ENCODE assay signal across 9 cellular contexts in the genomic region with DNA sequence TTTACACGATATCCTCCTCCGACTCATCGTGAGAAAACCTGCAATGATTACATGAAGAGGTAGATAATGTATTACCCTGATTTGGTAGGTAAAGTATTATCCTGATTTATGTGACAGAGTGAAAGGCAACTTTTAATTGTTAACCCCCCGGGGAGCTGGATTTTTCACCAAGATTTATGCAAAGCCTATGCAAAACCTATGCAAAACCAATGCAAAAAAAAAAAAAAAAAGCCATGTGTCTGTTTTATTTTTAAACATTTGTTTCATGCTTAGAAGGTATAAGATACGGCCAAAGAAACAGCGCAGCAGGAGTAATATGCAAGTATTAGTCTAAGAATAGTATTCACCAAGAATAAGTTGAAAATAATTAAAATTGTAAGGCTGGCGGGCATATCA.
DNase-seq lines count a peak whose midpoint lies in the region; ATAC-seq and TF ChIP-seq lines count a peak whose summit lies in the region.
"Had no signal": no experiment of that assay in that cellular context is flagged by ENCODE, and none has a peak within 500 bp of the region (broad histone marks: within the 10 kb centered on the region; RNA-seq: fewer than 3 reads in every experiment).

No MANE protein-coding gene starts in this region.

- H3K4ac ChIP-seq in H9 (ENCODE audit: low read depth, low read length): no peak overlapping the region

- peak overlapping the region; percentile 51 for H3K4me2 ChIP-seq in H9 (ENCODE audit: insufficient read depth, insufficient read length, low read length)

- H4K5ac ChIP-seq in H9 (ENCODE audit: insufficient read length, low read depth, low read length): no peak overlapping the region

- no peak overlapping the region for H2BK120ac ChIP-seq in H9 (ENCODE audit: low read depth, low read length, poor library complexity, severe bottlenecking)

- H3K14ac ChIP-seq in H9 (ENCODE audit: insufficient read depth, low read length): no peak overlapping the region

- no peaks in the 10 kb centered on the region for H4K20me1 ChIP-seq in H9 (ENCODE audit: control insufficient read depth, insufficient read depth, insufficient read length)

- no peak overlapping the region for H2BK5ac ChIP-seq in H9 (ENCODE audit: insufficient read length, low read length)

- H3K9ac ChIP-seq in H9 (ENCODE audit: extremely low read depth, insufficient read length, low read length): no peak overlapping the region

- ATAC-seq in T-helper 17 cell: no peak
- ATAC-seq in esophagus mucosa: no peak

- TF ChIP-seq POLR2A in esophagus squamous epithelium (IDR thresholded peaks at IDR 0.05) (no peak), prostate gland (IDR thresholded peaks at IDR 0.05) (no peak)

- no peak overlapping the region for H2BK20ac ChIP-seq in H9 (ENCODE audit: low read depth, low read length, poor library complexity, severe bottlenecking)

- DNase-seq in H9 (no peak), T-helper 17 cell (no peak), esophagus squamous epithelium (lab: John Stamatoyannopoulos, UW) (no peak), NCI-H82 (lab: John Stamatoyannopoulos, UW) (no peak), HFFc6 (no peak), prostate gland (ENCODE audit: low spot score) (no peak)
- DNase-seq: activated gamma-delta T cell had no signal

- no peaks in the 10 kb centered on the region for H3K9me3 ChIP-seq in H9 (ENCODE audit: control insufficient read depth, low read depth, low read length)
- no peaks in the 10 kb centered on the region for H3K9me3 ChIP-seq in T-helper 17 cell (ENCODE audit: control insufficient read depth, low read length, poor library complexity, severe bottlenecking)
- H3K9me3 ChIP-seq in esophagus squamous epithelium: no peaks in the 10 kb centered on the region
- H3K9me3 ChIP-seq in prostate gland: no peaks in the 10 kb centered on the region

- no peak overlapping the region for H2AK5ac ChIP-seq in H9 (ENCODE audit: insufficient read length, low read length)

- H2BK12ac ChIP-seq in H9 (ENCODE audit: insufficient read length, low read depth, low read length): no peak overlapping the region

- intact Hi-C loops in esophagus squamous epithelium (cut with DNase I) (no loop called here), prostate gland (cut with DNase I) (no loop called here)

- no peaks in the 10 kb centered on the region for H3K27me3 ChIP-seq in H9 (ENCODE audit: insufficient read depth, low read length)
- no peaks in the 10 kb centered on the region for H3K27me3 ChIP-seq in esophagus squamous epithelium
- H3K27me3 ChIP-seq in prostate gland (replicated peaks; ENCODE audit: insufficient read depth): no peaks in the 10 kb centered on the region

- no peaks in the 10 kb centered on the region for H3K23me2 ChIP-seq in H9 (ENCODE audit: insufficient read length, low read depth, low read length, poor library complexity, severe bottlenecking)

- H3K27ac Mint-ChIP-seq in H9 (peak overlapping the region in 2 of 3 experiments; percentile 7 to 91; a peak in 3 of 7 replicates), T-helper 17 cell (peak overlapping the region; percentile 98), HFFc6 (no peak overlapping the region)

- H3K4me1 ChIP-seq in H9 (ENCODE audit: insufficient read depth, low read length) (peaks cover 12% of the 10 kb centered on the region; the same call in 1 of the 2 replicates), esophagus squamous epithelium (peaks cover 9 to 56% (median 10%) of the 10 kb centered on the region in 3 donors), prostate gland (replicated peaks) (no peaks in the 10 kb centered on the region)

- no peak for TF ChIP-seq CTCF in H9 (conservative IDR thresholded peaks at IDR 0.05)
- no peak for TF ChIP-seq CTCF in esophagus squamous epithelium (IDR thresholded peaks at IDR 0.05)
- TF ChIP-seq CTCF in HFFc6 (IDR thresholded peaks at IDR 0.05): no peak
- no peak for TF ChIP-seq CTCF in prostate gland (IDR thresholded peaks at IDR 0.05)

- no peak overlapping the region for H3K56ac ChIP-seq in H9 (ENCODE audit: insufficient read length, low read depth, low read length)

- H4K91ac ChIP-seq in H9 (ENCODE audit: insufficient read length, low read depth, low read length): no peak overlapping the region

- no CpG with 5 or more reads among the region's 7 CpGs for WGBS in H9 (ENCODE audit: extremely low coverage, insufficient read length, low lambda C conversion rate)
- 39 to 45% methylated on average over 7 of the region's 7 CpGs for WGBS in esophagus squamous epithelium, 2 donors
- 91% methylated on average over 7 of the region's 7 CpGs for WGBS in prostate gland

- H3K27ac ChIP-seq in H9 (ENCODE audit: insufficient read length, low read depth, low read length): peak overlapping the region; percentile 27
- H3K27ac ChIP-seq in esophagus squamous epithelium: peak overlapping the region; percentile 41 to 73 (median 56)
- peak overlapping the region in 12 of 21 experiments; percentile 4 to 82 (median 61) for H3K27ac ChIP-seq in skin epidermis
- H3K27ac ChIP-seq in prostate gland: no peak overlapping the region

- H2AFZ ChIP-seq in H9 (ENCODE audit: low read length): no peak overlapping the region

- H3K79me2 ChIP-seq in H9 (ENCODE audit: insufficient read depth, low read length): no peaks in the 10 kb centered on the region

- no peak overlapping the region for H3K23ac ChIP-seq in H9 (ENCODE audit: insufficient read length, low read depth, low read length)

- no peak overlapping the region for H3K18ac ChIP-seq in H9 (ENCODE audit: insufficient read length, low read depth, low read length)

- H4K8ac ChIP-seq in H9 (replicated peaks; ENCODE audit: insufficient read length, low read depth, low read length): no peak overlapping the region

- no peaks in the 10 kb centered on the region for H3K79me1 ChIP-seq in H9 (ENCODE audit: insufficient read depth, low read depth, low read length, poor library complexity, severe bottlenecking)

- H2BK15ac ChIP-seq in H9 (ENCODE audit: low read depth, low read length): no peak overlapping the region

- H3K27me3 Mint-ChIP-seq in H9 (ENCODE audit: low read depth): no peaks in the 10 kb centered on the region
- H3K27me3 Mint-ChIP-seq in T-helper 17 cell: no peaks in the 10 kb centered on the region
- H3K27me3 Mint-ChIP-seq in HFFc6 (ENCODE audit: insufficient read depth): peaks cover 17% of the 10 kb centered on the region

- H3K9me3 Mint-ChIP-seq in H9 (no peaks in the 10 kb centered on the region; a peak in 1 of 5 replicates), HFFc6 (no peaks in the 10 kb centered on the region)

- H3K4me3 ChIP-seq in esophagus squamous epithelium (peak overlapping the region; percentile 25 to 59 (median 36)), skin epidermis (peak overlapping the region; percentile 10 to 35 (median 25)), prostate gland (no peak overlapping the region)

- H3K4me3 Mint-ChIP-seq in H9: peak overlapping the region in 1 of 2 experiments; percentile 2; a peak in 1 of 5 replicates
- peak overlapping the region; percentile 99 for H3K4me3 Mint-ChIP-seq in T-helper 17 cell
- H3K4me3 Mint-ChIP-seq in HFFc6: no peak overlapping the region

- H3K4me1 Mint-ChIP-seq in H9: peaks cover 50 to 62% of the 10 kb centered on the region in 2 experiments
- peaks cover 63% of the 10 kb centered on the region for H3K4me1 Mint-ChIP-seq in T-helper 17 cell
- no peaks in the 10 kb centered on the region for H3K4me1 Mint-ChIP-seq in HFFc6 (ENCODE audit: low read depth)

- H3K36me3 Mint-ChIP-seq in H9 (ENCODE audit: insufficient read depth in 1 of 3, low read depth in 3 of 3): no peaks in the 10 kb centered on the region; a peak in 1 of 7 replicates
- H3K36me3 Mint-ChIP-seq in T-helper 17 cell (ENCODE audit: low read depth): peaks cover 10% of the 10 kb centered on the region
- no peaks in the 10 kb centered on the region for H3K36me3 Mint-ChIP-seq in HFFc6 (ENCODE audit: low read depth)

- no peak overlapping the region for H3T11ph ChIP-seq in H9 (ENCODE audit: low read length)

- no peaks in the 10 kb centered on the region for H3K36me3 ChIP-seq in esophagus squamous epithelium
- no peaks in the 10 kb centered on the region for H3K36me3 ChIP-seq in prostate gland

Comparison
In these comparisons a context has a peak if more than half of its experiments do, and no peak if none do; other contexts are left out.
1. H3K27ac ChIP-seq: peak in H9 (single experiment), esophagus squamous epithelium (4 of 4) and skin epidermis (12 of 21); none in prostate gland (0 of 2).
2. H3K4me3 ChIP-seq: peak in esophagus squamous epithelium (4 of 4) and skin epidermis (7 of 7); none in prostate gland (0 of 2).